Comparison of ENCODE assay signal across 8 cellular contexts in genomic region chr3:108127301-108127988, GRCh38. TPM values are rescaled to one million over a fixed set of nuclear protein-coding genes. Genes with fewer than 3 reads are reported as not detected.
A peak's percentile ranks its signal among the peaks of the same experiment; 100 is the strongest.
DNase-seq lines count a peak whose midpoint lies in the region; ATAC-seq, FAIRE-seq and TF ChIP-seq lines count a peak whose summit lies in the region.

No MANE protein-coding gene starts in this region.

- H3K4me1 ChIP-seq in endothelial cell of umbilical vein (ENCODE audit: control insufficient read depth, extremely low read depth, insufficient read depth, low read length): peaks cover 37% of the 10 kb centered on the region

- no peak overlapping the region for H3K9ac ChIP-seq in endothelial cell of umbilical vein (replicated peaks; ENCODE audit: extremely low read depth, insufficient read depth, low read length)

- POLR2A ChIA-PET in endothelial cell of umbilical vein (lab: Charles Lee): no interaction called here

- no peak for TF ChIP-seq CTCF in endothelial cell of umbilical vein (IDR thresholded peaks at IDR 0.05; ENCODE audit: extremely low read depth in 1 of 2, insufficient read depth in 1 of 2, low read depth in 1 of 2, low read length in 2 of 2)

- H4K20me1 ChIP-seq in endothelial cell of umbilical vein (replicated peaks; ENCODE audit: control insufficient read depth, extremely low read depth, insufficient read depth, low read length): no peaks in the 10 kb centered on the region

- BruUV-seq in endothelial cell of umbilical vein (replicated peaks; lab: Mats Ljungman, UMichigan): no TSS peak

- H3K9me1 ChIP-seq in endothelial cell of umbilical vein (replicated peaks; ENCODE audit: control insufficient read depth, extremely low read depth, insufficient read depth, low read length): no peaks in the 10 kb centered on the region

- CTCF ChIA-PET in endothelial cell of umbilical vein (lab: Charles Lee): no interaction called here

- no peak overlapping the region for H3K27ac ChIP-seq in endothelial cell of umbilical vein (ENCODE audit: insufficient read depth, low read depth, low read length)

- no peak for TF ChIP-seq POLR2A in endothelial cell of umbilical vein (IDR thresholded peaks at IDR 0.05; ENCODE audit: low read depth, low read length)

- H3K79me2 ChIP-seq in endothelial cell of umbilical vein (ENCODE audit: control insufficient read depth, insufficient read depth, low read length): no peaks in the 10 kb centered on the region

- H3K36me3 ChIP-seq in endothelial cell of umbilical vein (ENCODE audit: control insufficient read depth in 2 of 2, extremely low read depth in 1 of 2, insufficient read depth in 2 of 2, low read length in 2 of 2): no peaks in the 10 kb centered on the region

- FAIRE-seq in endothelial cell of umbilical vein (lab: Jason Lieb, UNC): no peak

- H3K27me3 ChIP-seq in endothelial cell of umbilical vein (ENCODE audit: control insufficient read depth in 2 of 2, insufficient read depth in 2 of 2, low read length in 2 of 2): no peaks in the 10 kb centered on the region

- no peak overlapping the region for H3K4me3 ChIP-seq in endothelial cell of umbilical vein (replicated peaks in 1 of 3; ENCODE audit: insufficient read depth in 1 of 3, low read depth in 1 of 3, low read length in 3 of 3)

- DNase-seq in HPDE6-E6E7 (ENCODE audit: extremely low spot score) (peak; percentile 23), endothelial cell of umbilical vein (ENCODE audit: low read depth, low spot score) (no peak), inferior parietal cortex (ENCODE audit: extremely low spot score) (no peak), NCI-H2029 (lab: John Stamatoyannopoulos, UW) (no peak), hepatic stellate cell (ENCODE audit: low spot score) (no peak)
- DNase-seq in activated CD4-positive, alpha-beta T cell treated with anti-CD3 and anti-CD28 coated beads, Interleukin-2, amount 50 U/mL, for 48 hours: peak; percentile 55 to 63
- peak; percentile 22 to 30 for DNase-seq in stimulated activated CD8-positive, alpha-beta memory T cell treated with anti-CD3 and anti-CD28 coated beads, Interleukin-2, amount 100 ng/mL, for 48 hours (ENCODE audit: low read depth in 2 of 2)

- ATAC-seq in HG02870 (IDR thresholded peaks at IDR 0.05; ENCODE audit: unreplicated experiment): no peak

- peak overlapping the region; percentile 21 for H3K4me2 ChIP-seq in endothelial cell of umbilical vein (ENCODE audit: insufficient read depth, low read length)

- intact Hi-C loops in endothelial cell of umbilical vein (cut with micrococcal nuclease): no loop called here

- peak overlapping the region; percentile 83 for H2AFZ ChIP-seq in endothelial cell of umbilical vein (ENCODE audit: low read depth, low read length)

- dilution Hi-C loops in endothelial cell of umbilical vein (cut with MboI; ENCODE audit: extremely low pct_ligation_motif_present, low sequenced_read_pairs): no loop called here

- no peaks in the 10 kb centered on the region for H3K9me3 ChIP-seq in endothelial cell of umbilical vein (replicated peaks; ENCODE audit: control insufficient read depth, insufficient read depth, low read length)

TF ChIP-seq in endothelial cell of umbilical vein, 7 proteins besides CTCF, POLR2A, EP300 and RAD21:
- TF ChIP-seq JUN (IDR thresholded peaks at IDR 0.05; ENCODE audit: borderline replicate concordance, insufficient read depth, insufficient read length, low read depth) (no peak), MYC (IDR thresholded peaks at IDR 0.05; ENCODE audit: low read depth, low read length) (no peak), FOS (IDR thresholded peaks at IDR 0.05; ENCODE audit: borderline replicate concordance, insufficient read depth, low read length) (no peak), POLR2AphosphoS5 (IDR thresholded peaks at IDR 0.05; ENCODE audit: insufficient read depth, low read depth, low read length) (no peak), EZH2 (IDR thresholded peaks at IDR 0.05; ENCODE audit: borderline replicate concordance, low read depth, low read length, severe bottlenecking) (no peak), MAX (IDR thresholded peaks at IDR 0.05; ENCODE audit: insufficient read depth, insufficient read length) (no peak), GATA2 (IDR thresholded peaks at IDR 0.05; ENCODE audit: insufficient read depth, insufficient read length, low read depth, low read length) (no peak)

RNA-seq across cellular contexts. Expression of gene CD47, which starts 36.6 kb away (rescaled TPM):
- total RNA-seq in endothelial cell of umbilical vein: 30.3 and 32.2 TPM in 2 replicates
- 18.7 and 29.3 TPM in 2 replicates for polyA plus RNA-seq in endothelial cell of umbilical vein
- 22.8 TPM in 2 replicates for polyA plus RNA-seq in endothelial cell of umbilical vein (2011; cell fraction: cytosol; rRNA removed)
- polyA plus RNA-seq in endothelial cell of umbilical vein (2011; cell fraction: nucleus; rRNA removed): 15.5 and 25.0 TPM in 2 replicates
- 30.0 and 40.9 TPM in 2 replicates for polyA plus RNA-seq in endothelial cell of umbilical vein (2012)
- polyA minus RNA-seq in endothelial cell of umbilical vein: 31.4 and 47.2 TPM in 2 replicates
- polyA minus RNA-seq in endothelial cell of umbilical vein (2011; cell fraction: cytosol; rRNA and poly(A)+ RNA removed): 10.0 TPM
- polyA minus RNA-seq in endothelial cell of umbilical vein (2011; cell fraction: nucleus; rRNA and poly(A)+ RNA removed): 16.4 and 23.9 TPM in 2 replicates

Comparison
In these comparisons a context has a peak if more than half of its experiments do, and no peak if none do; other contexts are left out.
1. DNase-seq: peak in HPDE6-E6E7 (single experiment), activated CD4-positive, alpha-beta T cell treated with anti-CD3 and anti-CD28 coated beads, Interleukin-2, amount 50 U/mL, for 48 hours (2 of 2) and stimulated activated CD8-positive, alpha-beta memory T cell treated with anti-CD3 and anti-CD28 coated beads, Interleukin-2, amount 100 ng/mL, for 48 hours (2 of 2); none in endothelial cell of umbilical vein (single experiment), inferior parietal cortex (single experiment), NCI-H2029 (single experiment) and hepatic stellate cell (single experiment).